In genomic region chr1:234188454-234188792, GRCh38 we compare ENCODE assay signal across 13 cellular contexts.
DNase-seq lines count a peak whose midpoint lies in the region; ATAC-seq and TF ChIP-seq lines count a peak whose summit lies in the region.
"Had no signal": no experiment of that assay in that cellular context is flagged by ENCODE, and none has a peak within 500 bp of the region (broad histone marks: within the 10 kb centered on the region; RNA-seq: fewer than 3 reads in every experiment).

No MANE protein-coding gene starts in this region.

- intact Hi-C loops in activated CD4-positive, alpha-beta memory T cell treated with anti-CD3 and anti-CD28 coated beads for 36 hours (cut with micrococcal nuclease): loop anchor here (2.0 to 10.0 kb wide), 2 partner anchors 34 to 74 kb away; no protein-coding TSS in a partner anchor

- TF ChIP-seq POLR2A in Peyer's patch (IDR thresholded peaks at IDR 0.05): no peak

- peaks cover 6% of the 10 kb centered on the region for H3K4me1 Mint-ChIP-seq in activated CD4-positive, alpha-beta memory T cell treated with anti-CD3 and anti-CD28 coated beads for 36 hours (ENCODE audit: low read depth)
- peaks cover 3% of the 10 kb centered on the region for H3K4me1 Mint-ChIP-seq in progenitor cell of endocrine pancreas (ENCODE audit: low read depth)
- H3K4me1 Mint-ChIP-seq: natural killer cell had no signal

- peaks cover 2% of the 10 kb centered on the region for H3K36me3 Mint-ChIP-seq in activated CD4-positive, alpha-beta memory T cell treated with anti-CD3 and anti-CD28 coated beads for 36 hours
- no peaks in the 10 kb centered on the region for H3K36me3 Mint-ChIP-seq in progenitor cell of endocrine pancreas (ENCODE audit: insufficient read depth)
- H3K36me3 Mint-ChIP-seq: natural killer cell had no signal

- POLR2A ChIA-PET in activated CD4-positive, alpha-beta memory T cell treated with anti-CD3 and anti-CD28 coated beads for 36 hours (lab: Charles Lee): no interaction called here

- no peak overlapping the region for H3K4me3 Mint-ChIP-seq in activated CD4-positive, alpha-beta memory T cell treated with anti-CD3 and anti-CD28 coated beads for 36 hours
- no peak overlapping the region for H3K4me3 Mint-ChIP-seq in progenitor cell of endocrine pancreas (ENCODE audit: low read depth)
- H3K4me3 Mint-ChIP-seq: natural killer cell had no signal

- DNase-seq in NCI-H1417 (lab: John Stamatoyannopoulos, UW) (peak in 2 of 3 experiments; percentile 8 to 44), NCI-H1417 treated with DMSO at 0.1 percent for 48 hours (lab: John Stamatoyannopoulos, UW) (no peak), NCI-H187 (lab: John Stamatoyannopoulos, UW) (peak; percentile 23 to 32), progenitor cell of endocrine pancreas (ENCODE audit: low spot score, unreplicated experiment) (no peak), Peyer's patch (no peak)
- peak; percentile 34 for DNase-seq in activated CD4-positive, alpha-beta memory T cell treated with anti-CD3 and anti-CD28 coated beads for 36 hours
- DNase-seq: ACHN, natural killer cell, NCI-H2029 treated with DMSO at 0.1 percent for 48 hours had no signal

- no peaks in the 10 kb centered on the region for H3K27me3 ChIP-seq in Peyer's patch

- no peak for ATAC-seq in GM19452 (IDR thresholded peaks at IDR 0.05; ENCODE audit: unreplicated experiment)
- no peak for ATAC-seq in GM19328 (IDR thresholded peaks at IDR 0.05; ENCODE audit: unreplicated experiment)
- ATAC-seq: activated CD4-positive, CD25-positive, alpha-beta regulatory T cell treated with anti-CD3 and anti-CD28 coated beads, Interleukin-2, amount 50 U/mL, for 24 hours; gastroesophageal sphincter; natural killer cell had no signal

- H3K27me3 Mint-ChIP-seq in activated CD4-positive, alpha-beta memory T cell treated with anti-CD3 and anti-CD28 coated beads for 36 hours: peaks cover 56% of the 10 kb centered on the region
- H3K27me3 Mint-ChIP-seq in progenitor cell of endocrine pancreas: no peaks in the 10 kb centered on the region

- H3K9me3 Mint-ChIP-seq in activated CD4-positive, alpha-beta memory T cell treated with anti-CD3 and anti-CD28 coated beads for 36 hours: peaks cover 8% of the 10 kb centered on the region
- peaks cover 36% of the 10 kb centered on the region for H3K9me3 Mint-ChIP-seq in progenitor cell of endocrine pancreas (ENCODE audit: low read depth)

- no peak overlapping the region for H3K27ac Mint-ChIP-seq in activated CD4-positive, alpha-beta memory T cell treated with anti-CD3 and anti-CD28 coated beads for 36 hours
- no peak overlapping the region for H3K27ac Mint-ChIP-seq in progenitor cell of endocrine pancreas
- H3K27ac Mint-ChIP-seq: natural killer cell had no signal

- CTCF ChIA-PET in activated CD4-positive, alpha-beta memory T cell treated with anti-CD3 and anti-CD28 coated beads for 36 hours (lab: Charles Lee): interaction anchor here (1.1 to 3.0 kb wide), 2 partner anchors 119 to 121 kb away, joined by 3 to 10 read pairs; no protein-coding TSS in a partner anchor

- H3K27ac ChIP-seq in Peyer's patch: no peak overlapping the region
- H3K27ac ChIP-seq: gastroesophageal sphincter had no signal

- no peaks in the 10 kb centered on the region for H3K36me3 ChIP-seq in Peyer's patch
- H3K36me3 ChIP-seq: gastroesophageal sphincter had no signal

- H3K9me3 ChIP-seq in Peyer's patch: no peaks in the 10 kb centered on the region

- TF ChIP-seq CTCF in progenitor cell of endocrine pancreas (IDR thresholded peaks at IDR 0.05; ENCODE audit: unreplicated experiment) (peak; percentile 39), Peyer's patch (IDR thresholded peaks at IDR 0.05) (no peak)

- no peaks in the 10 kb centered on the region for H3K4me1 ChIP-seq in Peyer's patch
- H3K4me1 ChIP-seq: gastroesophageal sphincter had no signal

- no peak overlapping the region for H3K4me3 ChIP-seq in Peyer's patch
- H3K4me3 ChIP-seq: gastroesophageal sphincter had no signal

Comparison
In these comparisons a context has a peak if more than half of its experiments do, and no peak if none do; other contexts are left out.
1. DNase-seq: peak in NCI-H1417 (2 of 3), NCI-H187 (2 of 2) and activated CD4-positive, alpha-beta memory T cell treated with anti-CD3 and anti-CD28 coated beads for 36 hours (single experiment); none in NCI-H1417 treated with DMSO at 0.1 percent for 48 hours (single experiment), progenitor cell of endocrine pancreas (single experiment) and Peyer's patch (0 of 3).